ENCODE assay signal across 22 cellular contexts in genomic region chr9:128062856-128063831, GRCh38. TPM values are rescaled to one million over a fixed set of nuclear protein-coding genes. Genes with fewer than 3 reads are reported as not detected.
DNase-seq lines count a peak whose midpoint lies in the region; ATAC-seq and TF ChIP-seq lines count a peak whose summit lies in the region.
"Had no signal": no experiment of that assay in that cellular context is flagged by ENCODE, and none has a peak within 500 bp of the region (broad histone marks: within the 10 kb centered on the region; RNA-seq: fewer than 3 reads in every experiment).

No MANE protein-coding gene starts in this region.

- CTCF ChIA-PET in RWPE1 (lab: Yijun Ruan, JAX): interaction anchor here (1.1 to 1.5 kb wide), 2 partner anchors 28 to 55 kb away, joined by 4 to 5 read pairs; no protein-coding TSS in a partner anchor

- peak overlapping the region; percentile 23 for H3K4me3 Mint-ChIP-seq in activated naive CD8-positive, alpha-beta T cell
- no peak overlapping the region for H3K4me3 Mint-ChIP-seq in activated naive CD8-positive, alpha-beta T cell treated with anti-CD3 and anti-CD28 coated beads for 36 hours
- H3K4me3 Mint-ChIP-seq in naive B cell: peak overlapping the region; percentile 39 to 87 (median 75)
- H3K4me3 Mint-ChIP-seq: activated T-helper 1 cell treated with anti-CD3 and anti-CD28 coated beads, Interleukin-12 subunit alpha, Interleukin-12 subunit beta, Interleukin-2, Interleukin-4 antibody, amounts not matched to agents 30 ng/mL and 10 ng/mL and 1 ng/mL, durations not matched to agents 14 hours and 24 hours and 36 hours had no signal

- H3K36me3 ChIP-seq in vagina (no peaks in the 10 kb centered on the region), breast epithelium (no peaks in the 10 kb centered on the region)

- H3K27me3 Mint-ChIP-seq in activated naive CD8-positive, alpha-beta T cell: no peaks in the 10 kb centered on the region
- H3K27me3 Mint-ChIP-seq in activated naive CD8-positive, alpha-beta T cell treated with anti-CD3 and anti-CD28 coated beads for 36 hours: no peaks in the 10 kb centered on the region
- H3K27me3 Mint-ChIP-seq in naive B cell: no peaks in the 10 kb centered on the region

- no peaks in the 10 kb centered on the region for H3K27me3 ChIP-seq in vagina
- H3K27me3 ChIP-seq in breast epithelium: no peaks in the 10 kb centered on the region
- H3K27me3 ChIP-seq: Peyer's patch had no signal

- peaks cover 5% of the 10 kb centered on the region for H3K36me3 Mint-ChIP-seq in activated naive CD8-positive, alpha-beta T cell
- H3K36me3 Mint-ChIP-seq in activated naive CD8-positive, alpha-beta T cell treated with anti-CD3 and anti-CD28 coated beads for 36 hours: peaks cover 18% of the 10 kb centered on the region
- no peaks in the 10 kb centered on the region for H3K36me3 Mint-ChIP-seq in naive B cell

- H3K9me3 ChIP-seq in vagina: no peaks in the 10 kb centered on the region
- H3K9me3 ChIP-seq in breast epithelium: no peaks in the 10 kb centered on the region
- H3K9me3 ChIP-seq: Peyer's patch had no signal

- no peak overlapping the region for H3K4me3 ChIP-seq in vagina
- no peak overlapping the region for H3K4me3 ChIP-seq in breast epithelium
- H3K4me3 ChIP-seq: Peyer's patch, skin epidermis had no signal

- H3K27ac ChIP-seq in RWPE1 (peak overlapping the region; percentile 2; the same call in 1 of the 2 replicates), vagina (peak overlapping the region; percentile 73), breast epithelium (peak overlapping the region in 1 of 2 donors; percentile 8)
- H3K27ac ChIP-seq: Peyer's patch had no signal

- peaks cover 49% of the 10 kb centered on the region for H3K4me1 Mint-ChIP-seq in activated naive CD8-positive, alpha-beta T cell (ENCODE audit: low read depth)
- H3K4me1 Mint-ChIP-seq in activated naive CD8-positive, alpha-beta T cell treated with anti-CD3 and anti-CD28 coated beads for 36 hours: peaks cover 36% of the 10 kb centered on the region
- H3K4me1 Mint-ChIP-seq in naive B cell: peaks cover 27 to 53% (median 49%) of the 10 kb centered on the region in 3 donors

- POLR2A ChIA-PET in RWPE1 (lab: Yijun Ruan, JAX; ENCODE audit: low non-redundant PET): interaction anchor here (0.6 kb wide), 1 partner anchor 29 kb away, joined by 3 read pairs; no protein-coding TSS in a partner anchor

- H3K4me1 ChIP-seq in vagina (peaks cover 49% of the 10 kb centered on the region), breast epithelium (peaks cover 9 to 12% of the 10 kb centered on the region in 2 donors)

- no peak for ATAC-seq in naive B cell (ENCODE audit: low read depth in 2 of 2)
- ATAC-seq in GM19351 (IDR thresholded peaks at IDR 0.05; ENCODE audit: unreplicated experiment): no peak
- ATAC-seq: activated naive CD4-positive, alpha-beta T cell treated with anti-CD3 and anti-CD28 coated beads, Interleukin-2, amount 50 U/mL, for 72 hours had no signal

- no peaks in the 10 kb centered on the region for H3K9me3 Mint-ChIP-seq in activated naive CD8-positive, alpha-beta T cell (ENCODE audit: low read depth)
- no peaks in the 10 kb centered on the region for H3K9me3 Mint-ChIP-seq in activated naive CD8-positive, alpha-beta T cell treated with anti-CD3 and anti-CD28 coated beads for 36 hours
- H3K9me3 Mint-ChIP-seq in naive B cell: no peaks in the 10 kb centered on the region
- H3K9me3 Mint-ChIP-seq: activated T-helper 1 cell treated with anti-CD3 and anti-CD28 coated beads, Interleukin-12 subunit alpha, Interleukin-12 subunit beta, Interleukin-2, Interleukin-4 antibody, amounts not matched to agents 30 ng/mL and 10 ng/mL and 1 ng/mL, durations not matched to agents 14 hours and 24 hours and 36 hours had no signal

- no peak for DNase-seq in activated naive CD8-positive, alpha-beta T cell treated with anti-CD3 and anti-CD28 coated beads for 36 hours
- DNase-seq in RWPE1 (ENCODE audit: low spot score) (no peak), naive B cell (peak; percentile 35), vagina (ENCODE audit: extremely low spot score in 2 of 2) (no peak), breast epithelium (ENCODE audit: low spot score in 2 of 2) (no peak), COLO668 (lab: John Stamatoyannopoulos, UW; ENCODE audit: unreplicated experiment) (no peak)
- DNase-seq: C1 segment of cervical spinal cord; central memory CD4-positive, alpha-beta T cell; DMS 273 treated with DMSO at 0.1 percent for 48 hours; HCEC 1CT; MM.1S; NCI-H1694 treated with DMSO at 0.1 percent for 48 hours; NCI-H2171 treated with DMSO at 0.1 percent for 48 hours; NCI-H524; occipital lobe; Peyer's patch; stimulated activated CD4-positive, alpha-beta T cell treated with anti-CD3 and anti-CD28 coated beads, Interleukin-1b, Interleukin-23, amount 100 ng/mL, for 48 hours had no signal

- TF ChIP-seq CTCF in RWPE1 (conservative IDR thresholded peaks at IDR 0.05; ENCODE audit: low read depth) (no peak), vagina (IDR thresholded peaks at IDR 0.05) (no peak), breast epithelium (IDR thresholded peaks at IDR 0.05) (no peak)

- intact Hi-C loops in vagina (cut with DNase I) (no loop called here), breast epithelium (cut with DNase I; ENCODE audit: low total_unique reads) (no loop called here)

- no peak for TF ChIP-seq POLR2A in vagina (IDR thresholded peaks at IDR 0.05)
- no peak for TF ChIP-seq POLR2A in breast epithelium (IDR thresholded peaks at IDR 0.05)

- H3K27ac Mint-ChIP-seq in activated naive CD8-positive, alpha-beta T cell: peak overlapping the region; percentile 54
- H3K27ac Mint-ChIP-seq in activated naive CD8-positive, alpha-beta T cell treated with anti-CD3 and anti-CD28 coated beads for 36 hours: no peak overlapping the region
- H3K27ac Mint-ChIP-seq in naive B cell: peak overlapping the region; percentile 15 to 98 (median 88)
- H3K27ac Mint-ChIP-seq: activated T-helper 1 cell treated with anti-CD3 and anti-CD28 coated beads, Interleukin-12 subunit alpha, Interleukin-12 subunit beta, Interleukin-2, Interleukin-4 antibody, amounts not matched to agents 30 ng/mL and 10 ng/mL and 1 ng/mL, durations not matched to agents 14 hours and 24 hours and 36 hours had no signal

RNA-seq across cellular contexts. Expression of gene NAIF1, which starts 4.0 kb away (rescaled TPM):
- 10 to 100 TPM; 11.2 to 12.0 TPM for total RNA-seq in activated naive CD8-positive, alpha-beta T cell treated with anti-CD3 and anti-CD28 coated beads for 36 hours
- polyA plus RNA-seq in naive B cell (ENCODE audit: low read depth in 6 of 6): 10 to 100 TPM in 4 of 6 donors, 1 to 10 TPM in 2; 7.2 to 21.6 (median 12.3) TPM
- 13.3 TPM for total RNA-seq in vagina
- 10 to 100 TPM in 2 of 3 donors, 1 to 10 TPM in 1; 8.8 to 13.1 (median 11.9) TPM for total RNA-seq in breast epithelium

RNA-seq across cellular contexts. Expression of gene SLC25A25, which starts 4.9 kb away (rescaled TPM):
- total RNA-seq in activated naive CD8-positive, alpha-beta T cell treated with anti-CD3 and anti-CD28 coated beads for 36 hours: 10 to 100 TPM; 13.0 to 14.5 TPM
- 10 to 100 TPM in 1 of 6 donors, 1 to 10 TPM in 5; 1.6 to 15.8 (median 9.0) TPM for polyA plus RNA-seq in naive B cell (ENCODE audit: low read depth in 6 of 6)
- 44.4 TPM for total RNA-seq in vagina
- 10 to 100 TPM; 27.2 to 43.9 (median 33.1) TPM for total RNA-seq in breast epithelium
